Comparison of ENCODE assay signal across 6 cellular contexts in the genomic region with DNA sequence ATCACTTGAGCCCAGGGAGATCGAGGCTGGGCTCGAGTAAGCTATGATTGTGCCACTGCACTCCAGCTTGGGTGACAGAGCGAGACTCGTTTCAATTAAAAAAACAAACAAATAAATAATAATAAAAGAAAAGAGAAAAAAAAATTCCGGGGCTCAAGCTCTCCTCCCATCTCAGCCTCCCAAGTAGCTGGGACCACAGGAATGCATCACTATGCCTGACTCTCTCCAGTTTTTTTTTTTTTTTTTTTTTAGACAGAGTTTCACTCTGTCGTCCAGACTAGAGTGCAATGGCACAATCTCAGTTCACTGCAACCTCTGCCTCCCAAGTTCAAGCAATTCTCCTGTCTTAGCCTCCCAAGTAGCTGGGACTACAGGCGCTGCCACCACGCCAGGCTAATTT. TPM values are rescaled to one million over a fixed set of nuclear protein-coding genes. Genes with fewer than 3 reads are reported as not detected.
DNase-seq lines count a peak whose midpoint lies in the region; ATAC-seq and TF ChIP-seq lines count a peak whose summit lies in the region.
"Not testable (repeated sequence)": the region's sequence is repeated elsewhere in the genome, so short reads cannot be mapped to it uniquely, and the experiment has no call there.

No MANE protein-coding gene starts in this region.

- not testable (repeated sequence) for H3K4me3 Mint-ChIP-seq in osteocyte (ENCODE audit: unreplicated experiment)

- H3K9me1 ChIP-seq in IMR-90 (ENCODE audit: insufficient read depth, low read length): peaks cover 10% of the 10 kb centered on the region

- H4K8ac ChIP-seq in IMR-90 (ENCODE audit: low read depth in 2 of 2, low read length in 2 of 2): not testable (repeated sequence)

- DNase-seq in EH (ENCODE audit: low read depth) (peak; percentile 57), amniotic epithelial cell (ENCODE audit: low read depth) (peak; percentile 47)
- DNase-seq in IMR-90; left ventricle myocardium inferior; osteocyte (ENCODE audit: extremely low spot score, unreplicated experiment); transverse colon: not testable (repeated sequence)

- H4K91ac ChIP-seq in IMR-90 (ENCODE audit: insufficient read depth, low read depth, low read length): not testable (repeated sequence)

- intact Hi-C loops in IMR-90 (cut with micrococcal nuclease): loop anchor here (2.0 kb wide), 1 partner anchor 45 kb away; no protein-coding TSS in a partner anchor
- intact Hi-C loops in left ventricle myocardium inferior (cut with micrococcal nuclease); transverse colon (cut with DNase I; ENCODE audit: low total_unique reads): not testable (repeated sequence)

- not testable (repeated sequence) for BruUV-seq in IMR-90 (replicated peaks; lab: Mats Ljungman, UMichigan)

- not testable (repeated sequence) for H4K5ac ChIP-seq in IMR-90 (ENCODE audit: low read depth, low read length)

- peak overlapping the region; percentile 23; the same call in 1 of the 2 replicates for H2AK5ac ChIP-seq in IMR-90 (ENCODE audit: low read depth, low read length)

- H2BK15ac ChIP-seq in IMR-90 (ENCODE audit: low read depth, low read length): not testable (repeated sequence)

- H3K36me3 Mint-ChIP-seq in osteocyte (ENCODE audit: unreplicated experiment): not testable (repeated sequence)

- H3K27ac ChIP-seq in IMR-90 (ENCODE audit: insufficient read depth, low read length): not testable (repeated sequence)
- H3K27ac ChIP-seq in left ventricle myocardium inferior (replicated peaks) (peak overlapping the region; percentile 51), transverse colon (peak overlapping the region; percentile 44 to 86 (median 68))

- H3K56ac ChIP-seq in IMR-90 (ENCODE audit: extremely low read depth, insufficient read depth, low read length): not testable (repeated sequence)

- TF ChIP-seq RAD21 in IMR-90 (IDR thresholded peaks at IDR 0.05; ENCODE audit: low read length): not testable (repeated sequence)

- in situ Hi-C loops in IMR-90 (cut with MboI; ENCODE audit: low sequenced_read_pairs); transverse colon (cut with MboI; ENCODE audit: low pct_ligation_motif_present in 1 of 4, low pct_unique_long_range_greater_than_20kb in 1 of 4, low sequenced_read_pairs in 3 of 4): not testable (repeated sequence)

- not testable (repeated sequence) for H3K14ac ChIP-seq in IMR-90 (replicated peaks; ENCODE audit: low read depth, low read length)

- peak overlapping the region; percentile 89 for H3K27ac Mint-ChIP-seq in osteocyte (ENCODE audit: unreplicated experiment)

- H3K9me3 Mint-ChIP-seq in osteocyte (ENCODE audit: unreplicated experiment): not testable (repeated sequence)

- POLR2A ChIA-PET in IMR-90 (lab: Charles Lee; ENCODE audit: unreplicated experiment): not testable (repeated sequence)

- not testable (repeated sequence) for H3K79me1 ChIP-seq in IMR-90 (ENCODE audit: low read depth in 1 of 2, low read length in 2 of 2)

- ATAC-seq in IMR-90 (ENCODE audit: low read depth): not testable (repeated sequence)

- H3K4me2 ChIP-seq in IMR-90 (ENCODE audit: low read depth, low read length): not testable (repeated sequence)

- H4K20me1 ChIP-seq in IMR-90 (ENCODE audit: insufficient read depth, low read length): not testable (repeated sequence)

- not testable (repeated sequence) for H3K36me3 ChIP-seq in IMR-90 (ENCODE audit: control insufficient read depth, insufficient read depth, low read length); left ventricle myocardium inferior; transverse colon

- H3K4me3 ChIP-seq in IMR-90 (ENCODE audit: insufficient read depth, low read depth, low read length); left ventricle myocardium inferior; transverse colon: not testable (repeated sequence)

- peak overlapping the region; percentile 52 for H3K4ac ChIP-seq in IMR-90 (ENCODE audit: low read depth, low read length)

- not testable (repeated sequence) for H3K27me3 Mint-ChIP-seq in osteocyte (ENCODE audit: unreplicated experiment)

- CTCF ChIA-PET in IMR-90 (lab: Yijun Ruan, JAX): not testable (repeated sequence)

- H3K4me1 ChIP-seq in IMR-90 (ENCODE audit: control insufficient read depth, insufficient read depth, low read length): peaks cover 12% of the 10 kb centered on the region
- H3K4me1 ChIP-seq in left ventricle myocardium inferior: peaks cover 43% of the 10 kb centered on the region
- peaks cover 13 to 50% (median 31%) of the 10 kb centered on the region in 4 donors for H3K4me1 ChIP-seq in transverse colon

- peak overlapping the region; percentile 30; the same call in 1 of the 2 replicates for H2BK120ac ChIP-seq in IMR-90 (ENCODE audit: low read depth, low read length)

- H3K18ac ChIP-seq in IMR-90 (ENCODE audit: low read depth, low read length): not testable (repeated sequence)

- H3K27me3 ChIP-seq in IMR-90 (ENCODE audit: control insufficient read depth, insufficient read depth, low read length); left ventricle myocardium inferior (ENCODE audit: low read depth); transverse colon: not testable (repeated sequence)

- not testable (repeated sequence) for H2AK9ac ChIP-seq in IMR-90 (replicated peaks; ENCODE audit: low read depth, low read length, poor library complexity)

- no CpG with 5 or more reads among the region's 8 CpGs for WGBS in IMR-90 (ENCODE audit: extremely low coverage in 2 of 2, insufficient read length in 1 of 2), 2 experiments
- 67 to 72% methylated on average over 1 to 8 of the region's 8 CpGs for WGBS in transverse colon (ENCODE audit: low coverage in 1 of 2), 2 donors

- H3K9me3 ChIP-seq in IMR-90 (ENCODE audit: control insufficient read depth, insufficient read depth, low read length); left ventricle myocardium inferior (replicated peaks); transverse colon: not testable (repeated sequence)

- H2BK5ac ChIP-seq in IMR-90 (ENCODE audit: low read depth, low read length, poor library complexity, severe bottlenecking): not testable (repeated sequence)

- dilution Hi-C loops in IMR-90 (cut with HindIII; ENCODE audit: low sequenced_read_pairs, unreplicated experiment): not testable (repeated sequence)

- TF ChIP-seq POLR2A in IMR-90 (IDR thresholded peaks at IDR 0.05; ENCODE audit: low read depth, low read length); transverse colon (IDR thresholded peaks at IDR 0.05): not testable (repeated sequence)

- H2AFZ ChIP-seq in IMR-90 (replicated peaks; ENCODE audit: low read length, poor library complexity): not testable (repeated sequence)

- TF ChIP-seq EP300 in transverse colon (IDR thresholded peaks at IDR 0.05; ENCODE audit: low read depth): not testable (repeated sequence)

- TF ChIP-seq CTCF in IMR-90 (conservative IDR thresholded peaks at IDR 0.05; ENCODE audit: low read depth, low read length); left ventricle myocardium inferior (IDR thresholded peaks at IDR 0.05; ENCODE audit: borderline replicate concordance); osteocyte (IDR thresholded peaks at IDR 0.05); transverse colon (IDR thresholded peaks at IDR 0.05): not testable (repeated sequence)

- H3K9ac ChIP-seq in IMR-90 (ENCODE audit: low read depth, low read length): not testable (repeated sequence)

- H3K23ac ChIP-seq in IMR-90 (ENCODE audit: low read depth, low read length): not testable (repeated sequence)

- not testable (repeated sequence) for H2BK20ac ChIP-seq in IMR-90 (ENCODE audit: low read depth, low read length)

- peaks cover 39% of the 10 kb centered on the region for H3K4me1 Mint-ChIP-seq in osteocyte (ENCODE audit: unreplicated experiment)

RNA-seq across cellular contexts. Expression of a gene that starts 21.1 kb away (rescaled TPM):
- total RNA-seq in IMR-90 (2012; rRNA removed) (37.6 and 57.2 TPM in 2 replicates), left ventricle myocardium inferior (19.7 TPM), osteocyte (54.7 and 55.9 TPM in 2 replicates), transverse colon (10 to 100 TPM; 37.8 to 89.4 (median 76.4) TPM)
- 11.3 and 13.8 TPM in 2 replicates for polyA plus RNA-seq in IMR-90 (2012; rRNA removed)
- polyA plus RNA-seq in IMR-90 (2012; cell fraction: cytosol; rRNA removed): 3.5 and 3.9 TPM in 2 replicates
- 2.6 and 9.4 TPM in 2 replicates for polyA plus RNA-seq in IMR-90 (2012; cell fraction: nucleus; rRNA removed; ENCODE audit: low replicate concordance)

RNA-seq across cellular contexts. Expression of a gene that starts 59.5 kb away (rescaled TPM):
- total RNA-seq in IMR-90 (2012; rRNA removed): 0.90 and 1.4 TPM in 2 replicates
- polyA plus RNA-seq in IMR-90 (2012; rRNA removed): 0.77 and 1.1 TPM in 2 replicates
- 0.41 and 0.58 TPM in 2 replicates for polyA plus RNA-seq in IMR-90 (2012; cell fraction: cytosol; rRNA removed)
- 0.60 and 1.3 TPM in 2 replicates for polyA plus RNA-seq in IMR-90 (2012; cell fraction: nucleus; rRNA removed; ENCODE audit: low replicate concordance)
- total RNA-seq in left ventricle myocardium inferior: 1.6 TPM
- total RNA-seq in osteocyte: 4.0 and 6.5 TPM in 2 replicates
- 10 to 100 TPM in 1 of 4 donors, 1 to 10 TPM in 2, not detected in 1; 2.6 to 10.6 (median 7.8) TPM for total RNA-seq in transverse colon
